ENCODE assay signal across 1 cellular context in genomic region chr7:14340415-14341079, GRCh38.
TF ChIP-seq lines count a peak whose summit lies in the region.

No MANE protein-coding gene starts in this region.

TF ChIP-seq in WTC11, 78 proteins besides CTCF, POLR2A, EP300 and RAD21 (continued from another document):
- TF ChIP-seq ZNF532 (CRISPR knock-in tag; IDR thresholded peaks at IDR 0.05; ENCODE audit: borderline replicate concordance) (no peak), TP53 (CRISPR knock-in tag; IDR thresholded peaks at IDR 0.05) (no peak), E2F4 (CRISPR knock-in tag; IDR thresholded peaks at IDR 0.05; ENCODE audit: borderline replicate concordance, low read depth) (no peak), MAX (CRISPR knock-in tag; IDR thresholded peaks at IDR 0.05) (no peak), CREB1 (CRISPR knock-in tag; IDR thresholded peaks at IDR 0.05) (no peak), MLX (CRISPR knock-in tag; IDR thresholded peaks at IDR 0.05) (no peak), ZBTB21 (CRISPR knock-in tag; IDR thresholded peaks at IDR 0.05; ENCODE audit: borderline replicate concordance) (no peak), USF1 (CRISPR knock-in tag; IDR thresholded peaks at IDR 0.05) (no peak), OVOL2 (CRISPR knock-in tag; IDR thresholded peaks at IDR 0.05; ENCODE audit: borderline replicate concordance) (no peak), EMX1 (CRISPR knock-in tag; IDR thresholded peaks at IDR 0.05) (no peak), JUN (CRISPR knock-in tag; IDR thresholded peaks at IDR 0.05) (no peak), ARID4B (CRISPR knock-in tag; IDR thresholded peaks at IDR 0.05; ENCODE audit: borderline replicate concordance) (no peak), ZNF281 (CRISPR knock-in tag; IDR thresholded peaks at IDR 0.05) (no peak)
TF ChIP-seq in WTC11: peak in this region for 0.
